8 cellular contexts compared by ENCODE assay signal in genomic region chr20:58447733-58448391, GRCh38. TPM values are rescaled to one million over a fixed set of nuclear protein-coding genes. Genes with fewer than 3 reads are reported as not detected.
DNase-seq lines count a peak whose midpoint lies in the region; ATAC-seq and TF ChIP-seq lines count a peak whose summit lies in the region.

No MANE protein-coding gene starts in this region.

- H3K4me3 ChIP-seq in breast epithelium (no peak overlapping the region), tibial nerve (no peak overlapping the region)

- TF ChIP-seq EP300 in tibial nerve (IDR thresholded peaks at IDR 0.05): no peak

- H3K27ac Mint-ChIP-seq in MCF 10A (ENCODE audit: low read depth, unreplicated experiment): peak overlapping the region; percentile 58
- peak overlapping the region in 1 of 2 donors; percentile 25 for H3K27ac Mint-ChIP-seq in effector memory CD8-positive, alpha-beta T cell

- TF ChIP-seq POLR2A in breast epithelium (IDR thresholded peaks at IDR 0.05): no peak
- TF ChIP-seq POLR2A in tibial nerve (IDR thresholded peaks at IDR 0.05): no peak

- H3K4me1 ChIP-seq in breast epithelium (no peaks in the 10 kb centered on the region), tibial nerve (peaks cover 0 to 12% (median 0%) of the 10 kb centered on the region in 4 donors)

- no TSS peak for BruUV-seq in MCF 10A (replicated peaks; lab: Mats Ljungman, UMichigan)

- peak; percentile 71 for DNase-seq in MCF 10A (ENCODE audit: unreplicated experiment)
- no peak for DNase-seq in breast epithelium (ENCODE audit: low spot score in 2 of 2)
- peak; percentile 37 for DNase-seq in NCI-H1105 treated with DMSO at 0.1 percent for 48 hours (lab: John Stamatoyannopoulos, UW)
- DNase-seq in activated CD4-positive, alpha-beta T cell treated with anti-CD3 and anti-CD28 coated beads for 1 hour: peak; percentile 35
- DNase-seq in effector memory CD8-positive, alpha-beta T cell: peak; percentile 30 to 36 (median 31)
- peak; percentile 23 for DNase-seq in mucosa of gallbladder (ENCODE audit: low spot score)
- DNase-seq in tibial nerve (ENCODE audit: low spot score in 2 of 2): peak in 1 of 2 donors; percentile 14

- H3K4me1 Mint-ChIP-seq in MCF 10A (ENCODE audit: insufficient read depth, unreplicated experiment): no peaks in the 10 kb centered on the region
- H3K4me1 Mint-ChIP-seq in effector memory CD8-positive, alpha-beta T cell (ENCODE audit: low read depth in 2 of 2): no peaks in the 10 kb centered on the region

- H3K9me3 Mint-ChIP-seq in MCF 10A (ENCODE audit: unreplicated experiment): no peaks in the 10 kb centered on the region
- H3K9me3 Mint-ChIP-seq in effector memory CD8-positive, alpha-beta T cell: no peaks in the 10 kb centered on the region

- H3K36me3 ChIP-seq in breast epithelium (peaks cover 3% of the 10 kb centered on the region), tibial nerve (peaks cover 0 to 58% (median 0%) of the 10 kb centered on the region in 3 donors)

- intact Hi-C loops in MCF 10A (cut with micrococcal nuclease) (loop anchor here (1.0 kb wide), 1 partner anchor 211 kb away; no protein-coding TSS in a partner anchor), breast epithelium (cut with DNase I; ENCODE audit: low total_unique reads) (no loop called here)

- POLR2A ChIA-PET in MCF 10A (lab: Yijun Ruan, JAX): interaction anchor here (0.5 to 1.6 kb wide), 4 partner anchors 11 to 212 kb away, joined by 3 to 4 read pairs (median 3); no protein-coding TSS in a partner anchor

- CTCF ChIA-PET in MCF 10A (lab: Yijun Ruan, JAX): interaction anchor here (0.6 to 4.7 kb wide), 44 partner anchors 9 to 1563 kb away, joined by 3 to 58 read pairs (median 4); partner anchors contain the start of gene VAPB

- peaks cover 29% of the 10 kb centered on the region for H3K36me3 Mint-ChIP-seq in MCF 10A (ENCODE audit: insufficient read depth, unreplicated experiment)
- peaks cover 29% of the 10 kb centered on the region for H3K36me3 Mint-ChIP-seq in effector memory CD8-positive, alpha-beta T cell (ENCODE audit: insufficient read depth)

- peak; percentile 50 for ATAC-seq in effector memory CD8-positive, alpha-beta T cell (replicated peaks)
- no peak for ATAC-seq in HG03442 (IDR thresholded peaks at IDR 0.05; ENCODE audit: unreplicated experiment)

- WGBS in tibial nerve, 2 donors: 65 to 68% methylated on average over 7 of the region's 7 CpGs

- TF ChIP-seq CTCF in MCF 10A (IDR thresholded peaks at IDR 0.05; ENCODE audit: unreplicated experiment): peak; percentile 79
- TF ChIP-seq CTCF in breast epithelium (IDR thresholded peaks at IDR 0.05): peak in 1 of 3 donors; percentile 42
- TF ChIP-seq CTCF in tibial nerve (IDR thresholded peaks at IDR 0.05): peak; percentile 35 to 48 (median 44)

- H3K27me3 Mint-ChIP-seq in MCF 10A (ENCODE audit: insufficient read depth, unreplicated experiment): no peaks in the 10 kb centered on the region
- no peaks in the 10 kb centered on the region for H3K27me3 Mint-ChIP-seq in effector memory CD8-positive, alpha-beta T cell

- H3K9me3 ChIP-seq in breast epithelium (no peaks in the 10 kb centered on the region), tibial nerve (no peaks in the 10 kb centered on the region)

- H3K27me3 ChIP-seq in breast epithelium: no peaks in the 10 kb centered on the region
- no peaks in the 10 kb centered on the region for H3K27me3 ChIP-seq in tibial nerve

- H3K4me3 Mint-ChIP-seq in MCF 10A (ENCODE audit: unreplicated experiment): no peak overlapping the region
- no peak overlapping the region for H3K4me3 Mint-ChIP-seq in effector memory CD8-positive, alpha-beta T cell

- H3K27ac ChIP-seq in breast epithelium: no peak overlapping the region
- no peak overlapping the region for H3K27ac ChIP-seq in tibial nerve

RNA-seq across cellular contexts. Expression of gene VAPB, which starts 58.8 kb away (rescaled TPM):
- total RNA-seq in MCF 10A (2022) (60.4 and 61.2 TPM in 2 replicates), breast epithelium (10 to 100 TPM; 18.6 to 18.9 (median 18.7) TPM), mucosa of gallbladder (63.0 TPM), tibial nerve (10 to 100 TPM; 20.4 to 28.0 (median 23.6) TPM)

Comparison
In these comparisons a context has a peak if more than half of its experiments do, and no peak if none do; other contexts are left out.
1. DNase-seq: peak in MCF 10A (single experiment), NCI-H1105 treated with DMSO at 0.1 percent for 48 hours (single experiment), activated CD4-positive, alpha-beta T cell treated with anti-CD3 and anti-CD28 coated beads for 1 hour (single experiment), effector memory CD8-positive, alpha-beta T cell (3 of 3) and mucosa of gallbladder (single experiment); none in breast epithelium (0 of 2).